Comparison of ENCODE assay signal across 9 cellular contexts in the genomic region with DNA sequence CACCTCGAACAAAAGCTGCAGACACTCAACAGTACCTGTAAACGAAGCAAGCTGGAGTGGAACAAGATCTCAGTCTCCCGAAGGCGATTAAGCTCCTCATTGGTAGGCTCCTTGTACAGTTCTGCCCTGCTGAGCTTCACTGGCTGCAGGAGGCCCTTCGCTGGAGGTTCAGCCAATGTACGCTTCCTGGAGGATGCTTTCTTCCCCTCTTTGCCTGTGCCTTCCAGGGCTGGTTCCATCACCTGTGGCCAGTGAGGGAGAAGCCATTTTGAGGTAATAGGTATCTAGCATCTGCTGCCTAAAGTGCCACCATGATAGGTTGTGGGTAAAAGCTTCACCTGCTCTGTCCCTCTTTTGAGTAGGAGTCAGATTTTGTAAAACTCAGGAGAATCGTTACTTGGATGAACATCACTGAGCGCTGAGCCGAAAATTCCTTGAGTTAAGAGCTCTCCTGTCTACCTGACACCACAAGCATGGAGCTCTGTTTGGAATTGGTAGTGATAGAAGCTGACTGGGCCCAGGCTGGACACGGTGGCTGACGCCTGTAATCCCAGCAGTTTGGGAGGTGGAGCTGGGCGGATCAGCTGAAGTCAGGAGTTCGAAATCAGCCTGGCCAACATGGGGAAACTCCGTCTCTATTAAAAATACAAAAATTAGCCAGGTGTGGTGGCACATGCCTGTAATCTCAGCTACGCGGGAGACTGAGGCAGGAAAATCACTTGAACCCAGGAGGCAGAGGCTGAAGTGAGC. TPM values are rescaled to one million over a fixed set of nuclear protein-coding genes. Genes with fewer than 3 reads are reported as not detected.
DNase-seq lines count a peak whose midpoint lies in the region; ATAC-seq and TF ChIP-seq lines count a peak whose summit lies in the region.
"Had no signal": no experiment of that assay in that cellular context is flagged by ENCODE, and none has a peak within 500 bp of the region (broad histone marks: within the 10 kb centered on the region; RNA-seq: fewer than 3 reads in every experiment).

No MANE protein-coding gene starts in this region.

- H3K27me3 Mint-ChIP-seq in activated CD8-positive, alpha-beta memory T cell treated with anti-CD3 and anti-CD28 coated beads, Interleukin-2, amount 10 ng/mL, durations not matched to agents 7 days and 5 days = no peaks in the 10 kb centered on the region
- no peaks in the 10 kb centered on the region for H3K27me3 Mint-ChIP-seq in activated T-cell treated with anti-CD3 and anti-CD28 coated beads, Interleukin-2, amount 50 U/mL, for 72 hours (ENCODE audit: low read depth)

- no peaks in the 10 kb centered on the region for H3K9me3 Mint-ChIP-seq in activated CD8-positive, alpha-beta memory T cell treated with anti-CD3 and anti-CD28 coated beads, Interleukin-2, amount 10 ng/mL, durations not matched to agents 7 days and 5 days (ENCODE audit: low read depth)
- no peaks in the 10 kb centered on the region for H3K9me3 Mint-ChIP-seq in activated T-cell treated with anti-CD3 and anti-CD28 coated beads, Interleukin-2, amount 50 U/mL, for 72 hours

- no peak for ATAC-seq in activated CD8-positive, alpha-beta memory T cell treated with anti-CD3 and anti-CD28 coated beads, Interleukin-2, amount 10 ng/mL, durations not matched to agents 7 days and 5 days
- no peak for ATAC-seq in activated T-cell treated with anti-CD3 and anti-CD28 coated beads, Interleukin-2, amount 50 U/mL, for 72 hours (replicated peaks in 1 of 2)
- ATAC-seq in GM21576 (IDR thresholded peaks at IDR 0.05; ENCODE audit: unreplicated experiment) = no peak

- no peak for TF ChIP-seq POLR2A in stomach (IDR thresholded peaks at IDR 0.05)

- no peak for DNase-seq in activated CD8-positive, alpha-beta memory T cell treated with anti-CD3 and anti-CD28 coated beads, Interleukin-2, amount 10 ng/mL, durations not matched to agents 7 days and 5 days
- DNase-seq in activated CD8-positive, alpha-beta memory T cell treated with anti-CD3 and anti-CD28 coated beads, Interleukin-2, amount 50 U/mL, for 4 hours = no peak
- DNase-seq in activated T-cell treated with anti-CD3 and anti-CD28 coated beads, Interleukin-2, amount 50 U/mL, for 72 hours = no peak
- DNase-seq in stomach (peak; percentile 10), caudate nucleus (lab: John Stamatoyannopoulos, UW) (no peak), superior temporal gyrus (ENCODE audit: extremely low spot score) (no peak)
- DNase-seq: kidney glomerular epithelial cell had no signal

- H3K27ac Mint-ChIP-seq in activated CD8-positive, alpha-beta memory T cell treated with anti-CD3 and anti-CD28 coated beads, Interleukin-2, amount 10 ng/mL, durations not matched to agents 7 days and 5 days = peak overlapping the region; percentile 43
- H3K27ac Mint-ChIP-seq in activated T-cell treated with anti-CD3 and anti-CD28 coated beads, Interleukin-2, amount 50 U/mL, for 72 hours = no peak overlapping the region

- WGBS in stomach, 5 donors = 82 to 90% (median 84%) methylated on average over 16 of the region's 16 CpGs

- H3K4me3 ChIP-seq in iPS-18c (ENCODE audit: insufficient read depth, low read depth, low read length) = 0 out of 2 replicates have a peak overlapping the region, but pooled peaks have one; percentile 9
- H3K4me3 ChIP-seq in stomach = peak overlapping the region; percentile 68 to 95 (median 82)

- peaks cover 30% of the 10 kb centered on the region for H3K4me1 Mint-ChIP-seq in activated CD8-positive, alpha-beta memory T cell treated with anti-CD3 and anti-CD28 coated beads, Interleukin-2, amount 10 ng/mL, durations not matched to agents 7 days and 5 days
- H3K4me1 Mint-ChIP-seq in activated T-cell treated with anti-CD3 and anti-CD28 coated beads, Interleukin-2, amount 50 U/mL, for 72 hours (ENCODE audit: low read depth) = peaks cover 32% of the 10 kb centered on the region

- H3K4me3 Mint-ChIP-seq in activated CD8-positive, alpha-beta memory T cell treated with anti-CD3 and anti-CD28 coated beads, Interleukin-2, amount 10 ng/mL, durations not matched to agents 7 days and 5 days = peak overlapping the region; percentile 98
- peak overlapping the region; percentile 91 to 97 for H3K4me3 Mint-ChIP-seq in activated T-cell treated with anti-CD3 and anti-CD28 coated beads, Interleukin-2, amount 50 U/mL, for 72 hours

- H3K4me1 ChIP-seq in stomach = peaks cover 17 to 33% (median 24%) of the 10 kb centered on the region in 4 donors

- intact Hi-C loops in stomach (cut with DNase I; ENCODE audit: low total_unique reads) = no loop called here

- H3K36me3 ChIP-seq in stomach = peaks cover 30 to 49% (median 48%) of the 10 kb centered on the region in 4 donors

- TF ChIP-seq CTCF in stomach (IDR thresholded peaks at IDR 0.05) = no peak

- H3K9me3 ChIP-seq in iPS-18c (ENCODE audit: control insufficient read depth, insufficient read depth, low read length) = no peaks in the 10 kb centered on the region
- H3K9me3 ChIP-seq in stomach = no peaks in the 10 kb centered on the region

- no peak for TF ChIP-seq EP300 in stomach (IDR thresholded peaks at IDR 0.05)

- no peak overlapping the region for H3K27ac ChIP-seq in stomach
- no peak overlapping the region for H3K27ac ChIP-seq in caudate nucleus (ENCODE audit: low read depth, low read length)

- H3K36me3 Mint-ChIP-seq in activated CD8-positive, alpha-beta memory T cell treated with anti-CD3 and anti-CD28 coated beads, Interleukin-2, amount 10 ng/mL, durations not matched to agents 7 days and 5 days = peaks cover 22% of the 10 kb centered on the region
- H3K36me3 Mint-ChIP-seq in activated T-cell treated with anti-CD3 and anti-CD28 coated beads, Interleukin-2, amount 50 U/mL, for 72 hours (ENCODE audit: insufficient read depth in 2 of 2) = peaks cover 6 to 14% of the 10 kb centered on the region in 2 donors

- CTCF ChIA-PET in activated CD8-positive, alpha-beta memory T cell treated with anti-CD3 and anti-CD28 coated beads, Interleukin-2, amount 10 ng/mL, durations not matched to agents 7 days and 5 days (lab: Charles Lee) = interaction anchor here (0.9 to 18.1 kb wide), 7 partner anchors 8 to 97 kb away, joined by 3 to 233 read pairs (median 7); a partner anchor contains a TSS

- no peaks in the 10 kb centered on the region for H3K27me3 ChIP-seq in stomach

RNA-seq across cellular contexts. Expression of a gene that starts 1.4 kb away (rescaled TPM):
- total RNA-seq in activated CD8-positive, alpha-beta memory T cell treated with anti-CD3 and anti-CD28 coated beads, Interleukin-2, amount 10 ng/mL, durations not matched to agents 7 days and 5 days = 10 to 100 TPM; 34.3 to 43.1 TPM
- 10 to 100 TPM; 26.1 to 30.1 TPM for total RNA-seq in activated T-cell treated with anti-CD3 and anti-CD28 coated beads, Interleukin-2, amount 50 U/mL, for 72 hours
- total RNA-seq in stomach = 10 to 100 TPM; 12.5 to 43.6 (median 21.4) TPM
- 10 to 100 TPM; 10.7 to 22.0 (median 12.5) TPM for polyA plus RNA-seq in stomach

RNA-seq across cellular contexts. Expression of a gene that starts 25.0 kb away (rescaled TPM):
- 10 to 100 TPM in 1 of 2 experiments, 1 to 10 TPM in 1; 2.8 to 10.4 TPM for total RNA-seq in activated CD8-positive, alpha-beta memory T cell treated with anti-CD3 and anti-CD28 coated beads, Interleukin-2, amount 10 ng/mL, durations not matched to agents 7 days and 5 days
- total RNA-seq in activated T-cell treated with anti-CD3 and anti-CD28 coated beads, Interleukin-2, amount 50 U/mL, for 72 hours = 10 to 100 TPM; 12.0 to 17.8 TPM
- 10 to 100 TPM in 3 of 5 donors, 1 to 10 TPM in 2; 1.7 to 60.0 (median 11.4) TPM for total RNA-seq in stomach
- 100 to 1,000 TPM in 1 of 3 donors, 10 to 100 TPM in 2; 10.8 to 319 (median 36.5) TPM for polyA plus RNA-seq in stomach

RNA-seq across cellular contexts. Expression of a gene that starts 51.7 kb away (rescaled TPM):
- total RNA-seq in activated CD8-positive, alpha-beta memory T cell treated with anti-CD3 and anti-CD28 coated beads, Interleukin-2, amount 10 ng/mL, durations not matched to agents 7 days and 5 days = under 1 TPM; 0.33 to 0.79 TPM
- total RNA-seq in activated T-cell treated with anti-CD3 and anti-CD28 coated beads, Interleukin-2, amount 50 U/mL, for 72 hours = 1 to 10 TPM in 1 of 2 donors, under 1 TPM in 1; 0.48 to 1.9 TPM
- not detected for total RNA-seq in stomach
- 1 to 10 TPM in 1 of 3 donors, not detected in 2; 4.3 TPM for polyA plus RNA-seq in stomach
